Comparison of ENCODE assay signal across 16 cellular contexts in genomic region chr5:2068515-2068914, GRCh38.
DNase-seq lines count a peak whose midpoint lies in the region; ATAC-seq and TF ChIP-seq lines count a peak whose summit lies in the region.
"Had no signal": no experiment of that assay in that cellular context is flagged by ENCODE, and none has a peak within 500 bp of the region (broad histone marks: within the 10 kb centered on the region; RNA-seq: fewer than 3 reads in every experiment).

No MANE protein-coding gene starts in this region.

- TF ChIP-seq CTCF in Panc1 (IDR thresholded peaks at IDR 0.05): no peak

- H3K36me3 ChIP-seq in H7 (replicated peaks; ENCODE audit: control insufficient read depth, insufficient read depth, low read length) (no peaks in the 10 kb centered on the region), Panc1 (ENCODE audit: control insufficient read depth, insufficient read depth, low read length) (no peaks in the 10 kb centered on the region)
- no peaks in the 10 kb centered on the region for H3K36me3 ChIP-seq in effector memory CD4-positive, alpha-beta T cell (ENCODE audit: control insufficient read depth, insufficient read depth, low read length)
- H3K36me3 ChIP-seq: BLaER1 treated with 17β-estradiol and CSF1 and Interleukin-3, amounts not matched to agents 10 nM and 100 nM had no signal

- DNase-seq in Daoy (ENCODE audit: low read depth): peak; percentile 59
- peak; percentile 44 for DNase-seq in H7
- no peak for DNase-seq in Panc1 (ENCODE audit: low read depth, low spot score)
- DNase-seq in left kidney (ENCODE audit: low read depth, low spot score): peak; percentile 40
- DNase-seq in NCI-H774 (lab: John Stamatoyannopoulos, UW): no peak
- DNase-seq in iPS-NIHi7 (ENCODE audit: extremely low spot score): no peak
- DNase-seq in effector memory CD4-positive, alpha-beta T cell: no peak
- DNase-seq: Calu3; CD8-positive, alpha-beta T cell; DMS79 treated with DMSO at 0.1 percent for 48 hours; EL; GM23248 had no signal

- no peak overlapping the region for H3K27ac ChIP-seq in Panc1 (ENCODE audit: low read length)
- H3K27ac ChIP-seq in effector memory CD4-positive, alpha-beta T cell (ENCODE audit: insufficient read depth, low read length, poor library complexity, severe bottlenecking): no peak overlapping the region
- H3K27ac ChIP-seq: BLaER1 treated with 17β-estradiol and CSF1 and Interleukin-3, amounts not matched to agents 10 nM and 100 nM; GM23248; HL-60 had no signal

- in situ Hi-C loops in Panc1 (cut with HindIII; ENCODE audit: low pct_unique_long_range_greater_than_20kb, low sequenced_read_pairs): no loop called here

- no peaks in the 10 kb centered on the region for H3K9me3 ChIP-seq in Panc1 (ENCODE audit: control insufficient read depth, insufficient read depth, low read depth, low read length)
- H3K9me3 ChIP-seq in effector memory CD4-positive, alpha-beta T cell (ENCODE audit: control insufficient read depth, low read length): no peaks in the 10 kb centered on the region

- no peaks in the 10 kb centered on the region for H3K4me1 ChIP-seq in Panc1 (ENCODE audit: control insufficient read depth, insufficient read depth, low read length)
- H3K4me1 ChIP-seq in effector memory CD4-positive, alpha-beta T cell (ENCODE audit: control insufficient read depth, insufficient read depth, low read length, poor library complexity, severe bottlenecking): no peaks in the 10 kb centered on the region

- BruUV-seq in Panc1 (replicated peaks; lab: Mats Ljungman, UMichigan): no TSS peak

- POLR2A ChIA-PET in Panc1 (lab: Charles Lee): no interaction called here

- H3K4me3 ChIP-seq in H7 (ENCODE audit: insufficient read depth, low read depth, low read length) (no peak overlapping the region), Panc1 (ENCODE audit: low read depth in 2 of 2, low read length in 2 of 2) (no peak overlapping the region)
- no peak overlapping the region for H3K4me3 ChIP-seq in effector memory CD4-positive, alpha-beta T cell (ENCODE audit: insufficient read depth, low read depth, low read length, poor library complexity, severe bottlenecking)
- H3K4me3 ChIP-seq: BLaER1 treated with 17β-estradiol and CSF1 and Interleukin-3, amounts not matched to agents 10 nM and 100 nM; GM12878; GM23248 had no signal

- ATAC-seq in Panc1: 0 out of 2 replicates have a peak, but pooled peaks have one; percentile 17
- ATAC-seq: CD8-positive, alpha-beta T cell; GM12878; HCT116 had no signal

- CTCF ChIA-PET in Panc1 (lab: Charles Lee): no interaction called here

- H3K27me3 ChIP-seq in H7 (ENCODE audit: control insufficient read depth, insufficient read depth, low read length): no peaks in the 10 kb centered on the region
- H3K27me3 ChIP-seq in Panc1 (ENCODE audit: control insufficient read depth, insufficient read depth, low read length): no peaks in the 10 kb centered on the region; the same call in 1 of the 2 replicates
- no peaks in the 10 kb centered on the region for H3K27me3 ChIP-seq in effector memory CD4-positive, alpha-beta T cell (replicated peaks; ENCODE audit: control insufficient read depth, insufficient read depth, low read length, poor library complexity, severe bottlenecking)

- intact Hi-C loops in Panc1 (cut with micrococcal nuclease; ENCODE audit: unreplicated experiment): no loop called here

Comparison
In these comparisons a context has a peak if more than half of its experiments do, and no peak if none do; other contexts are left out.
1. DNase-seq: peak in Daoy (single experiment), H7 (single experiment) and left kidney (single experiment); none in Panc1 (single experiment), NCI-H774 (single experiment), iPS-NIHi7 (single experiment) and effector memory CD4-positive, alpha-beta T cell (0 of 3).